Comparison of ENCODE assay signal across 10 cellular contexts in genomic region chr3:13002398-13003124, GRCh38.
DNase-seq lines count a peak whose midpoint lies in the region; ATAC-seq and TF ChIP-seq lines count a peak whose summit lies in the region.
"Had no signal": no experiment of that assay in that cellular context is flagged by ENCODE, and none has a peak within 500 bp of the region (broad histone marks: within the 10 kb centered on the region; RNA-seq: fewer than 3 reads in every experiment).

No MANE protein-coding gene starts in this region.

- H3K9me3 ChIP-seq in CD4-positive, alpha-beta T cell (ENCODE audit: control insufficient read depth, low read length): no peaks in the 10 kb centered on the region
- peaks cover 0 to 4% (median 0%) of the 10 kb centered on the region in 11 donors for H3K9me3 ChIP-seq in heart right ventricle
- H3K9me3 ChIP-seq: Peyer's patch, suprapubic skin had no signal

- H3K9me3 Mint-ChIP-seq in CD4-positive, alpha-beta T cell: no peaks in the 10 kb centered on the region
- H3K9me3 Mint-ChIP-seq in activated CD4-positive, alpha-beta memory T cell treated with anti-CD3 and anti-CD28 coated beads for 36 hours: no peaks in the 10 kb centered on the region

- intact Hi-C loops in CD4-positive, alpha-beta T cell (cut with DNase I, micrococcal nuclease): loop anchor here (1.0 to 10.0 kb wide), 2 partner anchors 9 to 518 kb away; partner anchors contain the start of gene TSEN2 (in 1 of the 2)
- intact Hi-C loops in activated CD4-positive, alpha-beta memory T cell treated with anti-CD3 and anti-CD28 coated beads for 36 hours (cut with micrococcal nuclease): loop anchor here (1.0 kb wide), 2 partner anchors 8 to 9 kb away; no protein-coding TSS in a partner anchor
- intact Hi-C loops in heart right ventricle (cut with DNase I): no loop called here

- no peaks in the 10 kb centered on the region for H3K27me3 ChIP-seq in CD4-positive, alpha-beta T cell (ENCODE audit: control insufficient read depth, insufficient read depth, low read length)
- no peaks in the 10 kb centered on the region for H3K27me3 ChIP-seq in heart right ventricle
- H3K27me3 ChIP-seq: Peyer's patch, suprapubic skin had no signal

- peaks cover 0 to 20% (median 0%) of the 10 kb centered on the region in 9 donors for H3K36me3 ChIP-seq in heart right ventricle
- H3K36me3 ChIP-seq: Peyer's patch, suprapubic skin had no signal

- peak; percentile 73 for ATAC-seq in CD4-positive, alpha-beta T cell (ENCODE audit: poor library complexity)
- peak; percentile 51 for ATAC-seq in GM19397 (IDR thresholded peaks at IDR 0.05; ENCODE audit: unreplicated experiment)
- peak; percentile 82 for ATAC-seq in HG03175 (IDR thresholded peaks at IDR 0.05; ENCODE audit: unreplicated experiment)
- no peak for ATAC-seq in HG03139 (IDR thresholded peaks at IDR 0.05; ENCODE audit: unreplicated experiment)
- no peak for ATAC-seq in heart right ventricle

- no peak overlapping the region for H3K4me3 ChIP-seq in heart right ventricle
- H3K4me3 ChIP-seq: Peyer's patch, suprapubic skin had no signal

- CTCF ChIA-PET in CD4-positive, alpha-beta T cell (lab: Charles Lee): interaction anchor here (5.7 kb wide), 1 partner anchor 7 kb away, joined by 42 read pairs; no protein-coding TSS in a partner anchor
- CTCF ChIA-PET in activated CD4-positive, alpha-beta memory T cell treated with anti-CD3 and anti-CD28 coated beads for 36 hours (lab: Charles Lee): interaction anchor here (1.1 kb wide), 1 partner anchor 9 kb away, joined by 3 read pairs; no protein-coding TSS in a partner anchor

- no peak for TF ChIP-seq CTCF in CD4-positive, alpha-beta T cell (IDR thresholded peaks at IDR 0.05)
- no peak for TF ChIP-seq CTCF in heart right ventricle (IDR thresholded peaks at IDR 0.05)

- peak overlapping the region; percentile 34 for H3K4me3 Mint-ChIP-seq in CD4-positive, alpha-beta T cell
- H3K4me3 Mint-ChIP-seq in activated CD4-positive, alpha-beta memory T cell treated with anti-CD3 and anti-CD28 coated beads for 36 hours: no peak overlapping the region

- peak overlapping the region; percentile 74 for H3K27ac Mint-ChIP-seq in CD4-positive, alpha-beta T cell
- H3K27ac Mint-ChIP-seq in activated CD4-positive, alpha-beta memory T cell treated with anti-CD3 and anti-CD28 coated beads for 36 hours: peak overlapping the region; percentile 75

- peaks cover 77% of the 10 kb centered on the region for H3K36me3 Mint-ChIP-seq in CD4-positive, alpha-beta T cell (ENCODE audit: low read depth)
- H3K36me3 Mint-ChIP-seq in activated CD4-positive, alpha-beta memory T cell treated with anti-CD3 and anti-CD28 coated beads for 36 hours: peaks cover 18% of the 10 kb centered on the region

- H3K27ac ChIP-seq in CD4-positive, alpha-beta T cell (ENCODE audit: low read depth, low read length): no peak overlapping the region
- peak overlapping the region in 2 of 10 donors; percentile 16 to 31 for H3K27ac ChIP-seq in heart right ventricle
- H3K27ac ChIP-seq: suprapubic skin had no signal

- peak in 1 of 10 experiments; percentile 3 for DNase-seq in CD4-positive, alpha-beta T cell
- DNase-seq in activated CD4-positive, alpha-beta memory T cell treated with anti-CD3 and anti-CD28 coated beads for 36 hours: peak; percentile 35
- DNase-seq in heart right ventricle (no peak), NCI-H1417 (lab: John Stamatoyannopoulos, UW) (no peak)
- no peak for DNase-seq in stimulated activated CD8-positive, alpha-beta memory T cell treated with anti-CD3 and anti-CD28 coated beads, Interleukin-4, amount 100 ng/mL, for 48 hours

- POLR2A ChIA-PET in CD4-positive, alpha-beta T cell (lab: Charles Lee): no interaction called here
- POLR2A ChIA-PET in activated CD4-positive, alpha-beta memory T cell treated with anti-CD3 and anti-CD28 coated beads for 36 hours (lab: Charles Lee): interaction anchor here (0.8 to 1.1 kb wide), 2 partner anchors 9 to 10 kb away, joined by 3 read pairs; no protein-coding TSS in a partner anchor

- peaks cover 0 to 95% (median 8%) of the 10 kb centered on the region in 9 donors for H3K4me1 ChIP-seq in heart right ventricle

- no peaks in the 10 kb centered on the region for H3K27me3 Mint-ChIP-seq in CD4-positive, alpha-beta T cell
- H3K27me3 Mint-ChIP-seq in activated CD4-positive, alpha-beta memory T cell treated with anti-CD3 and anti-CD28 coated beads for 36 hours: no peaks in the 10 kb centered on the region

- H3K4me1 Mint-ChIP-seq in CD4-positive, alpha-beta T cell (ENCODE audit: low read depth): peaks cover 90% of the 10 kb centered on the region
- peaks cover 73% of the 10 kb centered on the region for H3K4me1 Mint-ChIP-seq in activated CD4-positive, alpha-beta memory T cell treated with anti-CD3 and anti-CD28 coated beads for 36 hours (ENCODE audit: low read depth)

- WGBS in heart right ventricle, 2 donors: 88 to 90% methylated on average over 2 of the region's 2 CpGs

Comparison
In these comparisons a context has a peak if more than half of its experiments do, and no peak if none do; other contexts are left out.
1. ATAC-seq: peak in CD4-positive, alpha-beta T cell (single experiment), GM19397 (single experiment) and HG03175 (single experiment); none in HG03139 (single experiment) and heart right ventricle (0 of 8).
2. intact Hi-C loops: an anchor here in CD4-positive, alpha-beta T cell (1.0 to 10.0 kb wide) and activated CD4-positive, alpha-beta memory T cell treated with anti-CD3 and anti-CD28 coated beads for 36 hours (1.0 kb wide); none called in heart right ventricle.